ENCODE assay signal across 15 cellular contexts in genomic region chr2:214482716-214483115, GRCh38.
"Had no signal": no experiment of that assay in that cellular context is flagged by ENCODE, and none has a peak within 500 bp of the region (broad histone marks: within the 10 kb centered on the region; RNA-seq: fewer than 3 reads in every experiment).

No MANE protein-coding gene starts in this region.

- ATAC-seq: body of pancreas; heart right ventricle; naive thymus-derived CD8-positive, alpha-beta T cell; sciatic nerve; stimulated activated naive CD8-positive, alpha-beta T cell treated with anti-CD3 and anti-CD28 coated beads, Interleukin-15, Interleukin-2, amounts not matched to agents 100 U/mL and 50 U/mL, for 24 hours had no signal

- H3K27ac ChIP-seq: body of pancreas, esophagus squamous epithelium, testis had no signal

- H3K4me1 Mint-ChIP-seq: activated CD4-positive, alpha-beta T cell treated with anti-CD3 and anti-CD28 coated beads, Interleukin-2, amount 10 ng/mL, durations not matched to agents 24 days and 14 days; central memory CD8-positive, alpha-beta T cell; memory B cell; naive thymus-derived CD8-positive, alpha-beta T cell had no signal

- H3K4me1 ChIP-seq: body of pancreas, esophagus squamous epithelium, testis had no signal

- H3K4me3 ChIP-seq: body of pancreas, esophagus squamous epithelium, heart right ventricle, testis had no signal

- H3K36me3 Mint-ChIP-seq: activated naive CD8-positive, alpha-beta T cell; memory B cell; naive thymus-derived CD8-positive, alpha-beta T cell had no signal

- DNase-seq: activated CD4-positive, alpha-beta T cell treated with anti-CD3 and anti-CD28 coated beads, Interleukin-2, amount 10 ng/mL, durations not matched to agents 24 days and 14 days; activated CD4-positive, CD25-positive, alpha-beta regulatory T cell; activated gamma-delta T cell treated with Interleukin-2 at 50 U/mL for 16 hours; body of pancreas; cortex of kidney; effector CD4-positive, alpha-beta T cell; esophagus squamous epithelium; heart right ventricle; naive thymus-derived CD8-positive, alpha-beta T cell; stimulated activated naive CD8-positive, alpha-beta T cell treated with anti-CD3 and anti-CD28 coated beads, Interleukin-15, Interleukin-2, amounts not matched to agents 100 U/mL and 50 U/mL, for 24 hours; testis had no signal

- H3K36me3 ChIP-seq: esophagus squamous epithelium, heart right ventricle had no signal

- H3K9me3 Mint-ChIP-seq: activated CD4-positive, alpha-beta T cell treated with anti-CD3 and anti-CD28 coated beads, Interleukin-2, amount 10 ng/mL, durations not matched to agents 24 days and 14 days; central memory CD8-positive, alpha-beta T cell; memory B cell had no signal

- H3K27me3 Mint-ChIP-seq: activated CD4-positive, alpha-beta T cell treated with anti-CD3 and anti-CD28 coated beads, Interleukin-2, amount 10 ng/mL, durations not matched to agents 24 days and 14 days; central memory CD8-positive, alpha-beta T cell; memory B cell had no signal

- H3K27ac Mint-ChIP-seq: activated CD4-positive, alpha-beta T cell treated with anti-CD3 and anti-CD28 coated beads, Interleukin-2, amount 10 ng/mL, durations not matched to agents 24 days and 14 days; activated naive CD8-positive, alpha-beta T cell; memory B cell; naive thymus-derived CD8-positive, alpha-beta T cell had no signal

- H3K9me3 ChIP-seq: body of pancreas, esophagus squamous epithelium, heart right ventricle, testis had no signal

- H3K4me3 Mint-ChIP-seq: activated CD4-positive, alpha-beta T cell treated with anti-CD3 and anti-CD28 coated beads, Interleukin-2, amount 10 ng/mL, durations not matched to agents 24 days and 14 days; activated naive CD8-positive, alpha-beta T cell; central memory CD8-positive, alpha-beta T cell; memory B cell; naive thymus-derived CD8-positive, alpha-beta T cell had no signal

- H3K27me3 ChIP-seq: body of pancreas, esophagus squamous epithelium, heart right ventricle, testis had no signal
